In the genomic region with DNA sequence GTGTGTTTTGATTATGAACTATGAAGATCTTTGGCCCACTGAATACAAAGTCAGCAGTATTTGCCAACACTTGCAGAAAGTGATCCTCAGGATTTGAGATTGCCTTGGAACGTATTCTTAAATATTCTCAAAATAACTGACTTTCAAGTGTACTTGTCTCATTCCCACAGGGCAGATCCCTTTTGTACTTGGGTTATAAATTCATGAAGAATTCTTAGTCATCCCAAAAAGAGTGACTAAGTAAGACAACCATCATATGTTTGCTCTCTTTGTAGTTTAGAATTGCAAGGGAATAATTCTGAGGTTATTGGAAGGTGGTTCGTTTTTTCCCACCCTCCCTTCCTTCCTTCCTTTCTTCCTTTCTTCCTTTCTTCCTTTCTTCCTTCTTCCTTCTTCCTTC, we compare ENCODE assay signal across 24 cellular contexts.
DNase-seq lines count a peak whose midpoint lies in the region; ATAC-seq, FAIRE-seq and TF ChIP-seq lines count a peak whose summit lies in the region.
"Had no signal": no experiment of that assay in that cellular context is flagged by ENCODE, and none has a peak within 500 bp of the region (broad histone marks: within the 10 kb centered on the region; RNA-seq: fewer than 3 reads in every experiment).

No MANE protein-coding gene starts in this region.

- no peaks in the 10 kb centered on the region for H3K27me3 ChIP-seq in foreskin keratinocyte

- no peak overlapping the region for H3K27ac ChIP-seq in foreskin keratinocyte
- H3K27ac ChIP-seq: GM23248 had no signal

- TF ChIP-seq CTCF in foreskin keratinocyte (conservative IDR thresholded peaks at IDR 0.05), result no peak

- DNase-seq in RCC 7860 (ENCODE audit: low spot score) (peak; percentile 11), astrocyte of the hippocampus (ENCODE audit: low read depth, low spot score) (peak; percentile 22), foreskin keratinocyte (peak in 1 of 2 donors; percentile 68), stromal cell of bone marrow (ENCODE audit: low read depth) (peak; percentile 73), SHP77 (lab: John Stamatoyannopoulos, UW) (no peak)
- DNase-seq in effector CD8-positive, alpha-beta T cell (lab: John Stamatoyannopoulos, UW), result no peak
- DNase-seq: AML-193; C1 segment of cervical spinal cord; CD8-positive, alpha-beta T cell; DND-41; GM23248; IMR-90; NCI-H1694; NCI-H2081; NCI-H2171; NCI-H526; OCI-M1; SHP77 treated with DMSO at 0.1 percent for 48 hours; SK-N-SH had no signal

- peaks cover 12% of the 10 kb centered on the region for H3K4me1 ChIP-seq in foreskin keratinocyte
- H3K4me1 ChIP-seq: HAP-1 had no signal

- ATAC-seq in foreskin keratinocyte, result peak; percentile 91
- ATAC-seq in GM21526 (IDR thresholded peaks at IDR 0.05; ENCODE audit: low FRiP score, unreplicated experiment), result no peak
- no peak for ATAC-seq in HG03108 (IDR thresholded peaks at IDR 0.05; ENCODE audit: unreplicated experiment)
- ATAC-seq: CD8-positive, alpha-beta T cell; GM12878 had no signal

- peak; percentile 57 for FAIRE-seq in RCC 7860 (lab: Jason Lieb, UNC)
- FAIRE-seq: GM12878, HTR-8/SVneo had no signal

Comparison
In these comparisons a context has a peak if more than half of its experiments do, and no peak if none do; other contexts are left out.
1. DNase-seq: peak in RCC 7860 (single experiment), astrocyte of the hippocampus (single experiment) and stromal cell of bone marrow (single experiment); none in SHP77 (0 of 2) and effector CD8-positive, alpha-beta T cell (single experiment).